ENCODE assay signal across 21 cellular contexts in genomic region chr11:116043857-116044256, GRCh38.
"Had no signal": no experiment of that assay in that cellular context is flagged by ENCODE, and none has a peak within 500 bp of the region (broad histone marks: within the 10 kb centered on the region; RNA-seq: fewer than 3 reads in every experiment).

No MANE protein-coding gene starts in this region.

- DNase-seq: activated CD4-positive, alpha-beta T cell treated with anti-CD3 and anti-CD28 coated beads, Interleukin-2, amount 50 U/mL, for 4 hours; activated CD8-positive, alpha-beta memory T cell treated with anti-CD3 and anti-CD28 coated beads, Interleukin-2, amount 50 U/mL, for 48 hours; activated naive CD4-positive, alpha-beta T cell treated with Interleukin-2 at 50 U/mL for 16 hours; activated naive CD8-positive, alpha-beta T cell treated with anti-CD3 and anti-CD28 coated beads for 36 hours; activated T-cell treated with anti-CD3 and anti-CD28 coated beads, Interleukin-2, amount 50 U/mL, for 48 hours; central memory CD4-positive, alpha-beta T cell; dermis blood vessel endothelial cell; effector CD8-positive, alpha-beta T cell; hypothalamus; left ventricle myocardium superior; mammary epithelial cell; midbrain; natural killer cell; ovary; psoas muscle; stimulated activated CD4-positive, alpha-beta T cell treated with anti-CD3 and anti-CD28 coated beads, Interleukin-4, amount 100 ng/mL, for 24 hours; stimulated activated naive CD4-positive, alpha-beta T cell treated with Interleukin-2 at 50 U/mL for 16 hours; T-helper 17 cell; upper lobe of left lung had no signal

- H3K4me3 Mint-ChIP-seq: activated naive CD8-positive, alpha-beta T cell treated with anti-CD3 and anti-CD28 coated beads for 36 hours; natural killer cell had no signal

- H3K9me3 Mint-ChIP-seq: activated naive CD8-positive, alpha-beta T cell treated with anti-CD3 and anti-CD28 coated beads for 36 hours; natural killer cell had no signal

- ATAC-seq: activated CD4-positive, CD25-positive, alpha-beta regulatory T cell treated with anti-CD3 and anti-CD28 coated beads, Interleukin-2, amount 50 U/mL, for 24 hours; esophagus mucosa; left ventricle myocardium superior; natural killer cell; psoas muscle; T-helper 17 cell had no signal

- H3K36me3 Mint-ChIP-seq: activated naive CD8-positive, alpha-beta T cell treated with anti-CD3 and anti-CD28 coated beads for 36 hours; natural killer cell had no signal

- H3K4me1 Mint-ChIP-seq: activated naive CD8-positive, alpha-beta T cell treated with anti-CD3 and anti-CD28 coated beads for 36 hours; natural killer cell; T-helper 17 cell had no signal

- H3K27ac Mint-ChIP-seq: activated naive CD8-positive, alpha-beta T cell treated with anti-CD3 and anti-CD28 coated beads for 36 hours; natural killer cell; T-helper 17 cell had no signal
